In genomic region chr3:195226900-195227447, GRCh38 we compare ENCODE assay signal across 8 cellular contexts. TPM values are rescaled to one million over a fixed set of nuclear protein-coding genes. Genes with fewer than 3 reads are reported as not detected.
DNase-seq lines count a peak whose midpoint lies in the region; ATAC-seq, FAIRE-seq and TF ChIP-seq lines count a peak whose summit lies in the region.

No MANE protein-coding gene starts in this region.

- no peak overlapping the region for H3K56ac ChIP-seq in H1 (replicated peaks; ENCODE audit: insufficient read length, low read depth, low read length)

- no peak for ATAC-seq in GM18517 (IDR thresholded peaks at IDR 0.05; ENCODE audit: unreplicated experiment)

- H3K79me2 ChIP-seq in MM.1S (ENCODE audit: low read length) (no peaks in the 10 kb centered on the region), H1 (ENCODE audit: control insufficient read depth in 1 of 2, insufficient read depth in 2 of 2, low read length in 2 of 2) (0 out of 4 replicates have a peak, but pooled peaks cover 0 to 3% of the 10 kb centered on the region in 2 experiments), neural cell (replicated peaks; ENCODE audit: insufficient read depth, low read length) (no peaks in the 10 kb centered on the region)

- no peak overlapping the region for H4K91ac ChIP-seq in H1 (replicated peaks; ENCODE audit: insufficient read length, low read length)

- no peak overlapping the region for H2BK12ac ChIP-seq in H1 (ENCODE audit: low read depth, low read length)

- no peak for TF ChIP-seq POLR2A in H1 (IDR thresholded peaks at IDR 0.05; ENCODE audit: control extremely low read depth in 1 of 2, low read depth in 2 of 2, low read length in 2 of 2)

- no peaks in the 10 kb centered on the region for H4K20me1 ChIP-seq in MM.1S (ENCODE audit: insufficient read depth, low read length)
- peaks cover 2 to 3% of the 10 kb centered on the region in 2 experiments for H4K20me1 ChIP-seq in H1 (replicated peaks in 1 of 2; ENCODE audit: control insufficient read depth in 1 of 2, insufficient read depth in 2 of 2, low read length in 2 of 2)
- H4K20me1 ChIP-seq in neural cell (ENCODE audit: insufficient read depth) = no peaks in the 10 kb centered on the region

- no peak overlapping the region for H3K27ac ChIP-seq in MM.1S (ENCODE audit: low read length)
- H3K27ac ChIP-seq in H1 (ENCODE audit: low read depth, low read length) = no peak overlapping the region; the same call in 1 of the 2 replicates
- H3K27ac ChIP-seq in neural cell (ENCODE audit: low read length) = no peak overlapping the region

- H3K4me2 ChIP-seq in MM.1S (ENCODE audit: low read depth, low read length) (no peak overlapping the region), H1 (ENCODE audit: insufficient read depth in 1 of 2, low read depth in 2 of 2, low read length in 2 of 2) (no peak overlapping the region), neural cell (ENCODE audit: low read length) (no peak overlapping the region)

- TF ChIP-seq RAD21 in H1 (IDR thresholded peaks at IDR 0.05 in 1 of 2, conservative IDR thresholded peaks at IDR 0.05 in 1 of 2; ENCODE audit: low read depth in 2 of 2, low read length in 2 of 2) = peak; percentile 48 to 65
- TF ChIP-seq RAD21 in neural cell (conservative IDR thresholded peaks at IDR 0.05) = peak; percentile 17

- no peak overlapping the region for H3K23ac ChIP-seq in H1 (ENCODE audit: insufficient read length)

- H2BK20ac ChIP-seq in H1 (ENCODE audit: low read length) = no peak overlapping the region

- no peak overlapping the region for H3K4ac ChIP-seq in H1 (replicated peaks; ENCODE audit: insufficient read length, low read depth, low read length)

- FAIRE-seq in H1 (lab: Jason Lieb, UNC) = no peak

- H3K27me3 ChIP-seq in MM.1S (replicated peaks; ENCODE audit: insufficient read depth, low read length) (no peaks in the 10 kb centered on the region), H1 (replicated peaks in 1 of 4; ENCODE audit: control insufficient read depth in 3 of 4, extremely low read depth in 1 of 4, insufficient read depth in 3 of 4, low read length in 3 of 4) (no peaks in the 10 kb centered on the region), neural cell (ENCODE audit: insufficient read depth, low read depth, low read length) (no peaks in the 10 kb centered on the region)

- H3K79me1 ChIP-seq in H1 (ENCODE audit: low read depth, low read length) = peaks cover 3% of the 10 kb centered on the region

- no peaks in the 10 kb centered on the region for H3F3A ChIP-seq in MM.1S (ENCODE audit: insufficient read depth, low read length)
- no peaks in the 10 kb centered on the region for H3F3A ChIP-seq in neural cell (ENCODE audit: insufficient read depth, low read length, poor library complexity, severe bottlenecking)

- H2AFZ ChIP-seq in MM.1S (ENCODE audit: low read length) = no peak overlapping the region
- no peak overlapping the region for H2AFZ ChIP-seq in H1 (ENCODE audit: low read length)
- H2AFZ ChIP-seq in neural cell (ENCODE audit: low read depth, low read length) = no peak overlapping the region

- TF ChIP-seq EP300 in H1 (IDR thresholded peaks at IDR 0.05; ENCODE audit: borderline replicate concordance in 1 of 2, low read depth in 2 of 2, low read length in 2 of 2) (no peak), neural cell (conservative IDR thresholded peaks at IDR 0.05; ENCODE audit: poor library complexity, severe bottlenecking) (no peak)

- no peak overlapping the region for H2BK5ac ChIP-seq in H1 (ENCODE audit: low read depth, low read length)

- DNase-seq in GDM1 (lab: John Stamatoyannopoulos, UW) (peak; percentile 28), MM.1S (peak; percentile 3), H1 (ENCODE audit: low read depth in 1 of 2, low spot score in 2 of 2) (peak in 1 of 2 experiments; percentile 45), NOMO-1 treated with dmso at 0.1 percent for 144 hours (lab: John Stamatoyannopoulos, UW; ENCODE audit: unreplicated experiment) (no peak), middle frontal gyrus (ENCODE audit: extremely low spot score, low spot score) (no peak), globus pallidus (ENCODE audit: low spot score) (no peak)

- no peak overlapping the region for H2BK120ac ChIP-seq in H1 (replicated peaks; ENCODE audit: low read depth, low read length)

- H3K9me3 ChIP-seq in MM.1S (replicated peaks; ENCODE audit: insufficient read depth, low read length) (no peaks in the 10 kb centered on the region), H1 (ENCODE audit: insufficient read depth in 2 of 2, low read depth in 1 of 2, low read length in 1 of 2) (no peaks in the 10 kb centered on the region), neural cell (ENCODE audit: low read length) (no peaks in the 10 kb centered on the region)

- no peak overlapping the region for H2BK15ac ChIP-seq in H1 (ENCODE audit: low read length)

- H3K23me2 ChIP-seq in H1 (ENCODE audit: low read depth, low read length) = no peaks in the 10 kb centered on the region

- no peak overlapping the region for H4K8ac ChIP-seq in H1 (ENCODE audit: extremely low read depth, insufficient read depth, low read length)

- H3K4me3 ChIP-seq in MM.1S (ENCODE audit: low read length) (no peak overlapping the region), H1 (ENCODE audit: extremely low read depth in 1 of 4, insufficient read depth in 2 of 4, low read depth in 3 of 4, low read length in 4 of 4) (no peak overlapping the region), neural cell (ENCODE audit: low read length) (no peak overlapping the region)

- no peak overlapping the region for H4K5ac ChIP-seq in H1 (ENCODE audit: insufficient read length, low read depth, low read length)

- no peak for TF ChIP-seq CTCF in MM.1S (IDR thresholded peaks at IDR 0.05; ENCODE audit: low read length)
- TF ChIP-seq CTCF in H1 (IDR thresholded peaks at IDR 0.05; ENCODE audit: control extremely low read depth in 1 of 3, insufficient read depth in 1 of 3, low read depth in 1 of 3, low read length in 3 of 3) = peak; percentile 51 to 78 (median 76)
- TF ChIP-seq CTCF in neural cell (IDR thresholded peaks at IDR 0.05; ENCODE audit: poor library complexity, severe bottlenecking) = peak; percentile 33

- no peak overlapping the region for H3K9ac ChIP-seq in MM.1S (ENCODE audit: low read length)
- H3K9ac ChIP-seq in H1 (replicated peaks in 1 of 4; ENCODE audit: extremely low read depth in 1 of 4, low read depth in 3 of 4, low read length in 3 of 4) = no peak overlapping the region
- no peak overlapping the region for H3K9ac ChIP-seq in neural cell (ENCODE audit: low read length)

- H2AK5ac ChIP-seq in H1 (ENCODE audit: low read depth, low read length) = no peak overlapping the region

- H3K4me1 ChIP-seq in MM.1S (ENCODE audit: low read length) (no peaks in the 10 kb centered on the region), H1 (replicated peaks in 1 of 4; ENCODE audit: control insufficient read depth in 3 of 4, insufficient read depth in 4 of 4, low read length in 3 of 4) (peaks cover 0 to 12% (median 2%) of the 10 kb centered on the region in 4 experiments; a peak in 6 of 7 replicates)

- H3K14ac ChIP-seq in H1 (ENCODE audit: insufficient read length) = no peak overlapping the region

- H3K18ac ChIP-seq in H1 (ENCODE audit: extremely low read depth, low read length) = no peak overlapping the region

- H3K9me2 ChIP-seq in MM.1S (replicated peaks; ENCODE audit: insufficient read depth, low read length) = no peaks in the 10 kb centered on the region
- no peaks in the 10 kb centered on the region for H3K9me2 ChIP-seq in neural cell (ENCODE audit: insufficient read depth, low read length)

- POLR2A ChIA-PET in H1 (lab: Charles Lee; ENCODE audit: partially characterized antibody) = no interaction called here

- H3K36me3 ChIP-seq in MM.1S (replicated peaks; ENCODE audit: insufficient read depth, low read length) (no peaks in the 10 kb centered on the region), H1 (ENCODE audit: control insufficient read depth in 2 of 4, insufficient read depth in 4 of 4, low read length in 3 of 4) (peaks cover 0 to 4% (median 2%) of the 10 kb centered on the region in 4 experiments; a peak in 3 of 8 replicates), neural cell (ENCODE audit: insufficient read depth, low read length) (no peaks in the 10 kb centered on the region)

- WGBS in H1 (ENCODE audit: extremely low coverage in 1 of 2, insufficient coverage in 1 of 2, insufficient read length in 1 of 2, insufficient replicate concordance in 2 of 2, low coverage in 1 of 2, low lambda C conversion rate in 2 of 2, missing lambda C conversion rate in 1 of 2), 2 experiments = 84% methylated on average over 9 of the region's 9 CpGs; no CpG with 5 or more reads in 1 of the 2 experiments

- CTCF ChIA-PET in H1 (lab: Charles Lee; ENCODE audit: partially characterized antibody) = interaction anchor here (0.6 to 2.9 kb wide), 28 partner anchors 10 to 544 kb away, joined by 3 to 14 read pairs (median 4); no protein-coding TSS in a partner anchor

TF ChIP-seq in H1, 55 proteins besides CTCF, POLR2A, EP300 and RAD21:
- TF ChIP-seq, protein P1, sequence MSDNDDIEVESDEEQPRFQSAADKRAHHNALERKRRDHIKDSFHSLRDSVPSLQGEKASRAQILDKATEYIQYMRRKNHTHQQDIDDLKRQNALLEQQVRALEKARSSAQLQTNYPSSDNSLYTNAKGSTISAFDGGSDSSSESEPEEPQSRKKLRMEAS (IDR thresholded peaks at IDR 0.05) = 0 out of 2 replicates have a peak, but pooled peaks have one; percentile 18
- no peak for TF ChIP-seq CHD2 (IDR thresholded peaks at IDR 0.05; ENCODE audit: low read length)
TF ChIP-seq in H1: peak in this region for 1.

TF ChIP-seq in neural cell, 6 proteins besides CTCF, POLR2A, EP300 and RAD21:
- TF ChIP-seq SMC3 (conservative IDR thresholded peaks at IDR 0.05; ENCODE audit: poor library complexity) = peak; percentile 33
- TF ChIP-seq EZH2 (IDR thresholded peaks at IDR 0.05; ENCODE audit: borderline replicate concordance, insufficient read depth, low read length, poor library complexity, severe bottlenecking) = no peak

RNA-seq across cellular contexts. Expression of gene XXYLT1, which starts 44.0 kb away (rescaled TPM):
- total RNA-seq in H1 (2021; fragmentation: NEBNext Ultra II Directional; extraction: Animal tissue kit (Norgen Biotek cat#: 25700)) = 23.8 and 24.5 TPM in 2 replicates
- polyA plus RNA-seq in H1 (2011; rRNA removed) (18.9 and 20.2 TPM in 2 replicates), neural cell (25.4 and 29.7 TPM in 2 replicates)
- polyA plus RNA-seq in H1 (2011; cell fraction: cytosol; rRNA removed) = 21.1 TPM
- 14.9 TPM for polyA plus RNA-seq in H1 (2011; cell fraction: nucleus; rRNA removed)
- polyA plus RNA-seq in H1 (2012, experiment 1 of 2) = 19.3 to 20.5 TPM (median 20.0 TPM) in 4 replicates
- 25.8 TPM for polyA plus RNA-seq in H1 (2012, experiment 2 of 2)
- polyA plus RNA-seq in H1 (2013, experiment 1 of 2) = 29.3 TPM
- polyA plus RNA-seq in H1 (2013, experiment 2 of 2) = 32.6 TPM
- polyA minus RNA-seq in H1 (2011; rRNA and poly(A)+ RNA removed) = 15.2 and 16.2 TPM in 2 replicates
- polyA minus RNA-seq in H1 (2011; cell fraction: cytosol; rRNA and poly(A)+ RNA removed) = 22.8 TPM
- 31.3 TPM for polyA minus RNA-seq in H1 (2011; cell fraction: nucleus; rRNA and poly(A)+ RNA removed)
- polyA minus RNA-seq in neural cell = 30.2 and 31.9 TPM in 2 replicates

Comparison
In these comparisons a context has a peak if more than half of its experiments do, and no peak if none do; other contexts are left out.
1. DNase-seq: peak in GDM1 (single experiment) and MM.1S (single experiment); none in NOMO-1 treated with dmso at 0.1 percent for 144 hours (single experiment), middle frontal gyrus (single experiment) and globus pallidus (single experiment).